1 cellular context compared by ENCODE assay signal in genomic region chr3:133294253-133294652, GRCh38.
TF ChIP-seq lines count a peak whose summit lies in the region.

No MANE protein-coding gene starts in this region.

TF ChIP-seq in SK-N-SH, 30 proteins besides CTCF, POLR2A, EP300 and RAD21 (continued from another document):
- TF ChIP-seq PBX3 (IDR thresholded peaks at IDR 0.05) = 0 out of 2 replicates have a peak, but pooled peaks have one; percentile 20
